12 cellular contexts compared by ENCODE assay signal in genomic region chr15:64749999-64750657, GRCh38. TPM values are rescaled to one million over a fixed set of nuclear protein-coding genes. Genes with fewer than 3 reads are reported as not detected.
DNase-seq lines count a peak whose midpoint lies in the region; ATAC-seq and TF ChIP-seq lines count a peak whose summit lies in the region.
"Had no signal": no experiment of that assay in that cellular context is flagged by ENCODE, and none has a peak within 500 bp of the region (broad histone marks: within the 10 kb centered on the region; RNA-seq: fewer than 3 reads in every experiment).

No MANE protein-coding gene starts in this region.

- no peak overlapping the region for H3K23ac ChIP-seq in mesendoderm (ENCODE audit: low read length)

- TF ChIP-seq CTCF in AG04450 (IDR thresholded peaks at IDR 0.05; ENCODE audit: low read depth, low read length) (peak; percentile 27), endothelial cell (IDR thresholded peaks at IDR 0.05; ENCODE audit: unreplicated experiment) (no peak)

- no peak for DNase-seq in AG04450 (ENCODE audit: low read depth, low spot score)
- DNase-seq in HuH-7.5 (ENCODE audit: low spot score), result peak; percentile 40
- DNase-seq in endothelial cell (ENCODE audit: low spot score), result peak; percentile 22
- peak; percentile 96 for DNase-seq in mesendoderm
- DNase-seq in cerebellar nuclear complex (lab: John Stamatoyannopoulos, UW), result no peak
- DNase-seq in substantia nigra (lab: John Stamatoyannopoulos, UW), result no peak
- DNase-seq in activated CD4-positive, alpha-beta T cell treated with anti-CD3 and anti-CD28 coated beads, Interleukin-2, amount 10 ng/mL, durations not matched to agents 7 days and 5 days, result no peak
- DNase-seq: NCI-H2081 treated with DMSO at 0.1 percent for 48 hours, SIG-M5 had no signal

- no peaks in the 10 kb centered on the region; the same call in 1 of the 2 replicates for H3K9me3 ChIP-seq in AG04450 (ENCODE audit: control insufficient read depth, insufficient read depth, low read length)
- H3K9me3 ChIP-seq: BLaER1 treated with 17β-estradiol and CSF1 and Interleukin-3, amounts not matched to agents 10 nM and 100 nM had no signal

- H4K5ac ChIP-seq in mesendoderm (ENCODE audit: low read length), result no peak overlapping the region

- H3K36me3 ChIP-seq in mesendoderm (ENCODE audit: control insufficient read depth, insufficient read depth, low read length), result peaks cover 11% of the 10 kb centered on the region
- H3K36me3 ChIP-seq: BLaER1 treated with 17β-estradiol and CSF1 and Interleukin-3, amounts not matched to agents 10 nM and 100 nM had no signal

- no peak overlapping the region for H3K27ac ChIP-seq in AG04450 (ENCODE audit: low read depth, low read length)
- no peak overlapping the region for H3K27ac ChIP-seq in mesendoderm (ENCODE audit: low read depth, low read length)
- H3K27ac ChIP-seq in substantia nigra (ENCODE audit: low read depth, low read length, poor library complexity, severe bottlenecking), result no peak overlapping the region
- H3K27ac ChIP-seq: BLaER1 treated with 17β-estradiol and CSF1 and Interleukin-3, amounts not matched to agents 10 nM and 100 nM had no signal

- no peak overlapping the region for H3K4me2 ChIP-seq in mesendoderm (ENCODE audit: low read length)

- no peak overlapping the region for H3K4me3 Mint-ChIP-seq in endothelial cell (ENCODE audit: unreplicated experiment)
- H3K4me3 Mint-ChIP-seq in activated CD4-positive, alpha-beta T cell treated with anti-CD3 and anti-CD28 coated beads, Interleukin-2, amount 10 ng/mL, durations not matched to agents 7 days and 5 days, result no peak overlapping the region
- H3K4me3 Mint-ChIP-seq: dendritic cell treated with granulocyte-macrophage colony-stimulating factor and Interleukin-4, amounts not matched to agents 40 ng/mL and 50 ng/mL, for 4 days had no signal

- H3K79me1 ChIP-seq in mesendoderm (ENCODE audit: low read length), result peaks cover 36% of the 10 kb centered on the region

- no peak overlapping the region for H2BK120ac ChIP-seq in mesendoderm (ENCODE audit: low read depth, low read length)

- peaks cover 2% of the 10 kb centered on the region for H3K4me1 ChIP-seq in mesendoderm (ENCODE audit: control insufficient read depth, low read depth, low read length)

- no peak overlapping the region for H2BK5ac ChIP-seq in mesendoderm (ENCODE audit: low read length)

- H3K27me3 Mint-ChIP-seq in endothelial cell (ENCODE audit: unreplicated experiment), result peaks cover 3% of the 10 kb centered on the region
- H3K27me3 Mint-ChIP-seq in activated CD4-positive, alpha-beta T cell treated with anti-CD3 and anti-CD28 coated beads, Interleukin-2, amount 10 ng/mL, durations not matched to agents 7 days and 5 days, result peaks cover 9% of the 10 kb centered on the region

- no CpG with 5 or more reads among the region's 21 CpGs for WGBS in mesendoderm (ENCODE audit: extremely low coverage, insufficient coverage, low lambda C conversion rate)

- peaks cover 8% of the 10 kb centered on the region for H3K4me1 Mint-ChIP-seq in endothelial cell (ENCODE audit: unreplicated experiment)
- H3K4me1 Mint-ChIP-seq in activated CD4-positive, alpha-beta T cell treated with anti-CD3 and anti-CD28 coated beads, Interleukin-2, amount 10 ng/mL, durations not matched to agents 7 days and 5 days, result no peaks in the 10 kb centered on the region

- peak overlapping the region; percentile 35 for H3K9ac ChIP-seq in mesendoderm (ENCODE audit: low read length)
- H3K9ac ChIP-seq: BLaER1 treated with 17β-estradiol and CSF1 and Interleukin-3, amounts not matched to agents 10 nM and 100 nM had no signal

- H3K9me3 Mint-ChIP-seq in endothelial cell (ENCODE audit: unreplicated experiment), result no peaks in the 10 kb centered on the region
- no peaks in the 10 kb centered on the region for H3K9me3 Mint-ChIP-seq in activated CD4-positive, alpha-beta T cell treated with anti-CD3 and anti-CD28 coated beads, Interleukin-2, amount 10 ng/mL, durations not matched to agents 7 days and 5 days
- H3K9me3 Mint-ChIP-seq: dendritic cell treated with granulocyte-macrophage colony-stimulating factor and Interleukin-4, amounts not matched to agents 40 ng/mL and 50 ng/mL, for 4 days had no signal

- no peak overlapping the region for H2BK15ac ChIP-seq in mesendoderm (replicated peaks; ENCODE audit: low read depth)

- H3K27ac Mint-ChIP-seq in endothelial cell (ENCODE audit: unreplicated experiment), result no peak overlapping the region
- no peak overlapping the region for H3K27ac Mint-ChIP-seq in activated CD4-positive, alpha-beta T cell treated with anti-CD3 and anti-CD28 coated beads, Interleukin-2, amount 10 ng/mL, durations not matched to agents 7 days and 5 days
- H3K27ac Mint-ChIP-seq: dendritic cell treated with granulocyte-macrophage colony-stimulating factor and Interleukin-4, amounts not matched to agents 40 ng/mL and 50 ng/mL, for 4 days had no signal

- H3K79me2 ChIP-seq in mesendoderm (ENCODE audit: control insufficient read depth, insufficient read depth, low read length), result peaks cover 89% of the 10 kb centered on the region

- POLR2A ChIA-PET in AG04450 (lab: Yijun Ruan, JAX), result interaction anchor here (0.6 to 1.0 kb wide), 3 partner anchors 10 to 435 kb away, joined by 3 to 6 read pairs (median 4); partner anchors contain the start of gene CLPX
- POLR2A ChIA-PET in activated CD4-positive, alpha-beta T cell treated with anti-CD3 and anti-CD28 coated beads, Interleukin-2, amount 10 ng/mL, durations not matched to agents 7 days and 5 days (lab: Charles Lee), result no interaction called here

- H3K36me3 Mint-ChIP-seq in endothelial cell (ENCODE audit: low read depth, unreplicated experiment), result peaks cover 5% of the 10 kb centered on the region
- H3K36me3 Mint-ChIP-seq in activated CD4-positive, alpha-beta T cell treated with anti-CD3 and anti-CD28 coated beads, Interleukin-2, amount 10 ng/mL, durations not matched to agents 7 days and 5 days (ENCODE audit: low read depth), result no peaks in the 10 kb centered on the region

- peaks cover 2% of the 10 kb centered on the region for H3K27me3 ChIP-seq in AG04450 (ENCODE audit: control insufficient read depth, insufficient read depth, low read length)
- no peaks in the 10 kb centered on the region for H3K27me3 ChIP-seq in mesendoderm (ENCODE audit: insufficient read depth, low read length, poor library complexity)

- H2AK5ac ChIP-seq in mesendoderm (ENCODE audit: low read length), result no peak overlapping the region

- H3K56ac ChIP-seq in mesendoderm (ENCODE audit: low read length), result peak overlapping the region; percentile 44

- H4K8ac ChIP-seq in mesendoderm (ENCODE audit: low read depth, low read length), result no peak overlapping the region

- H3K4me3 ChIP-seq in AG04450 (ENCODE audit: low read depth, low read length), result no peak overlapping the region
- H3K4me3 ChIP-seq in mesendoderm (ENCODE audit: low read length), result no peak overlapping the region
- H3K4me3 ChIP-seq: BLaER1 treated with 17β-estradiol and CSF1 and Interleukin-3, amounts not matched to agents 10 nM and 100 nM had no signal

- no peak overlapping the region for H3K4ac ChIP-seq in mesendoderm (ENCODE audit: low read depth, low read length)

- no peak for ATAC-seq in HG02642 (IDR thresholded peaks at IDR 0.05; ENCODE audit: poor library complexity, unreplicated experiment)

- CTCF ChIA-PET in AG04450 (lab: Charles Lee), result interaction anchor here (0.6 to 1.5 kb wide), 6 partner anchors 15 to 278 kb away, joined by 3 to 8 read pairs (median 4); no protein-coding TSS in a partner anchor
- CTCF ChIA-PET in activated CD4-positive, alpha-beta T cell treated with anti-CD3 and anti-CD28 coated beads, Interleukin-2, amount 10 ng/mL, durations not matched to agents 7 days and 5 days (lab: Charles Lee), result interaction anchor here (0.6 to 1.6 kb wide), 2 partner anchors 22 to 29 kb away, joined by 3 to 4 read pairs; no protein-coding TSS in a partner anchor

- no peak overlapping the region for H3K18ac ChIP-seq in mesendoderm (ENCODE audit: low read length)

RNA-seq across cellular contexts. Expression of gene RBPMS2, which starts 25.3 kb away (rescaled TPM):
- 0.88 and 1.3 TPM in 2 replicates for polyA plus RNA-seq in AG04450 (2011; rRNA removed)
- 0.74 and 1.0 TPM in 2 replicates for polyA minus RNA-seq in AG04450 (2011; rRNA and poly(A)+ RNA removed)
- total RNA-seq in endothelial cell (ENCODE audit: unreplicated experiment), result 24.0 TPM
- polyA plus RNA-seq in mesendoderm (2013, experiment 1 of 2), result 252 TPM
- 256 TPM for polyA plus RNA-seq in mesendoderm (2013, experiment 2 of 2)
- under 1 TPM in 1 of 2 experiments, not detected in 1; 0.10 TPM for total RNA-seq in activated CD4-positive, alpha-beta T cell treated with anti-CD3 and anti-CD28 coated beads, Interleukin-2, amount 10 ng/mL, durations not matched to agents 7 days and 5 days

Comparison
In these comparisons a context has a peak if more than half of its experiments do, and no peak if none do; other contexts are left out.
1. DNase-seq: peak in HuH-7.5 (single experiment), endothelial cell (single experiment) and mesendoderm (single experiment); none in AG04450 (single experiment), cerebellar nuclear complex (0 of 2), substantia nigra (0 of 49) and activated CD4-positive, alpha-beta T cell treated with anti-CD3 and anti-CD28 coated beads, Interleukin-2, amount 10 ng/mL, durations not matched to agents 7 days and 5 days (single experiment).
2. RNA of gene RBPMS2, which starts 25.3 kb away (total RNA-seq): 24.0 TPM in endothelial cell (single experiment); 0.10 TPM in activated CD4-positive, alpha-beta T cell treated with anti-CD3 and anti-CD28 coated beads, Interleukin-2, amount 10 ng/mL, durations not matched to agents 7 days and 5 days; every median in the first group is over 10 times any median in the second.